ENCODE assay signal across 10 cellular contexts in the genomic region with DNA sequence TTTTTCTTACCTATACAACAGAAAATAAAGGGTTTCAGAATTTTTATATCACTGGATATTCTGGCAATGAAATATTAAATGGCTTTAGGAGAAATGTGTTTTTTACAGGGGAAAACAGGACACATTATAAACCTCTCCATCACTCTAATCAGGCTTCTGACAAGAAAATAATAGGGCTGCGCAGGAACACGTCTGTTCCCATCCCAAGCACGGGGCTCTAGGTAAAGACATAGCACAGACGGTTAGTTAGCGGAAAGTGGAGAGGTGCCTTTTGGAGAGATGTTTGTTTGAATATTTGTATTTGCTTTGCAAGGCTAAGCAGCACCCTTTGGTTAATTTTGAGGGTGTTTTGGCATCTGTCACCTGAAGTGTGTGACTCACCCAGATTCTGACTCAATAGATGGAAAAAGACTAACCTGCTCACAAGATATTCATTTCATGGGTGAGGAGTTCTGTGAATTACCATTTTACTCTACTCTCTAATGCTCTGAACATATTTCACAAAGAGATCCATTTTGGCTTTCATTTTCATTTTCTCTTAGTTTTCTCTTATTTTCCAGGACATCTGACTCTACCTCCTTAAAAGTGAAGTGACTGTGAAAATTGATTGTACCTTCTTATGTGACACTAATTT.
DNase-seq lines count a peak whose midpoint lies in the region; ATAC-seq and TF ChIP-seq lines count a peak whose summit lies in the region.
"Had no signal": no experiment of that assay in that cellular context is flagged by ENCODE, and none has a peak within 500 bp of the region (broad histone marks: within the 10 kb centered on the region; RNA-seq: fewer than 3 reads in every experiment).

No MANE protein-coding gene starts in this region.

- H3K4me3 Mint-ChIP-seq in activated T-cell treated with anti-CD3 and anti-CD28 coated beads, Interleukin-2, amount 50 U/mL, for 72 hours = peak overlapping the region; percentile 60 to 87
- peak overlapping the region; percentile 59 to 70 for H3K4me3 Mint-ChIP-seq in stimulated activated naive CD8-positive, alpha-beta T cell treated with anti-CD3 and anti-CD28 coated beads, Interleukin-15, amount 100 ng/mL, for 72 hours
- H3K4me3 Mint-ChIP-seq in neural progenitor cell = no peak overlapping the region
- H3K4me3 Mint-ChIP-seq: immature natural killer cell had no signal

- no peaks in the 10 kb centered on the region for H3K79me2 ChIP-seq in neural progenitor cell (ENCODE audit: low read depth)

- peak overlapping the region; percentile 95 for H3K27ac Mint-ChIP-seq in activated T-cell treated with anti-CD3 and anti-CD28 coated beads, Interleukin-2, amount 50 U/mL, for 72 hours
- H3K27ac Mint-ChIP-seq in stimulated activated naive CD8-positive, alpha-beta T cell treated with anti-CD3 and anti-CD28 coated beads, Interleukin-15, amount 100 ng/mL, for 72 hours = peak overlapping the region; percentile 95 to 97
- no peak overlapping the region for H3K27ac Mint-ChIP-seq in neural progenitor cell

- ATAC-seq in activated T-cell treated with anti-CD3 and anti-CD28 coated beads, Interleukin-2, amount 50 U/mL, for 72 hours (replicated peaks in 1 of 2) = peak; percentile 84 to 85
- ATAC-seq in stimulated activated naive CD8-positive, alpha-beta T cell treated with anti-CD3 and anti-CD28 coated beads, Interleukin-15, amount 100 ng/mL, for 72 hours = peak; percentile 84

- no peaks in the 10 kb centered on the region for H3F3A ChIP-seq in neural progenitor cell (ENCODE audit: low read depth)

- DNase-seq in stimulated activated CD4-positive, alpha-beta T cell treated with anti-CD3 and anti-CD28 coated beads, Interleukin-15, amount 100 ng/mL, for 24 hours = peak; percentile 16
- DNase-seq in stimulated activated CD4-positive, alpha-beta T cell treated with anti-CD3 and anti-CD28 coated beads, Interleukin-4, amount 100 ng/mL, for 1 hour = no peak
- peak; percentile 34 for DNase-seq in LHCN-M2 (ENCODE audit: low read depth)
- DNase-seq in activated T-cell treated with anti-CD3 and anti-CD28 coated beads, Interleukin-2, amount 50 U/mL, for 72 hours = peak; percentile 24 to 33
- DNase-seq in stimulated activated naive CD8-positive, alpha-beta T cell treated with anti-CD3 and anti-CD28 coated beads, Interleukin-15, amount 100 ng/mL, for 72 hours = peak; percentile 22 to 34
- no peak for DNase-seq in neural progenitor cell (ENCODE audit: low spot score)
- no peak for DNase-seq in GM19238 (ENCODE audit: insufficient read length, low spot score)
- DNase-seq in posterior cingulate gyrus = no peak
- DNase-seq: cortex of kidney, immature natural killer cell had no signal

- intact Hi-C loops in posterior cingulate gyrus (cut with DNase I) = loop anchor here (10.0 kb wide), 1 partner anchor 867 kb away; the partner anchor contains the start of gene KLF6

- H3K36me3 ChIP-seq in neural progenitor cell = no peaks in the 10 kb centered on the region

- H3K36me3 Mint-ChIP-seq in activated T-cell treated with anti-CD3 and anti-CD28 coated beads, Interleukin-2, amount 50 U/mL, for 72 hours (ENCODE audit: insufficient read depth in 2 of 2) = no peaks in the 10 kb centered on the region
- H3K36me3 Mint-ChIP-seq in neural progenitor cell = no peaks in the 10 kb centered on the region
- H3K36me3 Mint-ChIP-seq: immature natural killer cell had no signal

- H3K9me3 Mint-ChIP-seq in activated T-cell treated with anti-CD3 and anti-CD28 coated beads, Interleukin-2, amount 50 U/mL, for 72 hours = no peaks in the 10 kb centered on the region
- no peaks in the 10 kb centered on the region for H3K9me3 Mint-ChIP-seq in stimulated activated naive CD8-positive, alpha-beta T cell treated with anti-CD3 and anti-CD28 coated beads, Interleukin-15, amount 100 ng/mL, for 72 hours
- H3K9me3 Mint-ChIP-seq in neural progenitor cell = no peaks in the 10 kb centered on the region
- H3K9me3 Mint-ChIP-seq: immature natural killer cell had no signal

- TF ChIP-seq CTCF in neural progenitor cell (IDR thresholded peaks at IDR 0.05) = no peak

- H3K9ac ChIP-seq in neural progenitor cell = no peak overlapping the region

- H3K27ac ChIP-seq in neural progenitor cell = no peak overlapping the region

- H3K9me3 ChIP-seq in neural progenitor cell (ENCODE audit: low read depth) = no peaks in the 10 kb centered on the region

- H2AFZ ChIP-seq in neural progenitor cell (replicated peaks) = no peak overlapping the region

- no peaks in the 10 kb centered on the region for H4K20me1 ChIP-seq in neural progenitor cell (ENCODE audit: low read depth)

- H3K4me3 ChIP-seq in neural progenitor cell = no peak overlapping the region

- H3K4me1 ChIP-seq in neural progenitor cell = peaks cover 50% of the 10 kb centered on the region

- peaks cover 22% of the 10 kb centered on the region for H3K4me1 Mint-ChIP-seq in activated T-cell treated with anti-CD3 and anti-CD28 coated beads, Interleukin-2, amount 50 U/mL, for 72 hours (ENCODE audit: low read depth)
- peaks cover 29% of the 10 kb centered on the region for H3K4me1 Mint-ChIP-seq in stimulated activated naive CD8-positive, alpha-beta T cell treated with anti-CD3 and anti-CD28 coated beads, Interleukin-15, amount 100 ng/mL, for 72 hours
- H3K4me1 Mint-ChIP-seq in neural progenitor cell = peaks cover 28% of the 10 kb centered on the region
- H3K4me1 Mint-ChIP-seq: immature natural killer cell had no signal

- no peak overlapping the region for H3K4me2 ChIP-seq in neural progenitor cell

- peaks cover 25% of the 10 kb centered on the region for H3K27me3 Mint-ChIP-seq in activated T-cell treated with anti-CD3 and anti-CD28 coated beads, Interleukin-2, amount 50 U/mL, for 72 hours (ENCODE audit: low read depth)
- peaks cover 32% of the 10 kb centered on the region for H3K27me3 Mint-ChIP-seq in stimulated activated naive CD8-positive, alpha-beta T cell treated with anti-CD3 and anti-CD28 coated beads, Interleukin-15, amount 100 ng/mL, for 72 hours
- no peaks in the 10 kb centered on the region for H3K27me3 Mint-ChIP-seq in neural progenitor cell (ENCODE audit: insufficient read depth, low read depth)

- H3K27me3 ChIP-seq in neural progenitor cell = no peaks in the 10 kb centered on the region

Comparison
In these comparisons a context has a peak if more than half of its experiments do, and no peak if none do; other contexts are left out.
1. DNase-seq: peak in stimulated activated CD4-positive, alpha-beta T cell treated with anti-CD3 and anti-CD28 coated beads, Interleukin-15, amount 100 ng/mL, for 24 hours (single experiment), LHCN-M2 (single experiment), activated T-cell treated with anti-CD3 and anti-CD28 coated beads, Interleukin-2, amount 50 U/mL, for 72 hours (2 of 2) and stimulated activated naive CD8-positive, alpha-beta T cell treated with anti-CD3 and anti-CD28 coated beads, Interleukin-15, amount 100 ng/mL, for 72 hours (2 of 2); none in stimulated activated CD4-positive, alpha-beta T cell treated with anti-CD3 and anti-CD28 coated beads, Interleukin-4, amount 100 ng/mL, for 1 hour (single experiment), neural progenitor cell (single experiment), GM19238 (single experiment) and posterior cingulate gyrus (0 of 10).